In genomic region chr11:44782478-44782877, GRCh38 we compare ENCODE assay signal across 31 cellular contexts.
"Had no signal": no experiment of that assay in that cellular context is flagged by ENCODE, and none has a peak within 500 bp of the region (broad histone marks: within the 10 kb centered on the region; RNA-seq: fewer than 3 reads in every experiment).

No MANE protein-coding gene starts in this region.

- H3K9me3 ChIP-seq: esophagus squamous epithelium, lower lobe of right lung, pancreas, prostate gland, spleen, testis, transverse colon had no signal

- H3K4me3 ChIP-seq: esophagus squamous epithelium, lower lobe of right lung, pancreas, prostate gland, spleen, testis, transverse colon had no signal

- H3K27ac Mint-ChIP-seq: activated CD8-positive, alpha-beta T cell treated with anti-CD3 and anti-CD28 coated beads for 36 hours; activated naive CD4-positive, alpha-beta T cell treated with anti-CD3 and anti-CD28 coated beads, Interleukin-2, amount 50 U/mL, for 24 hours; activated naive CD8-positive, alpha-beta T cell treated with anti-CD3 and anti-CD28 coated beads, Interleukin-2, amount 50 U/mL, for 24 hours; activated T-helper 17 cell treated with anti-CD3 and anti-CD28 coated beads, Interleukin-2, amount 50 U/mL, for 72 hours; immature natural killer cell; naive thymus-derived CD8-positive, alpha-beta T cell; WTC11 had no signal

- H3K27ac ChIP-seq: lower lobe of right lung, pancreas, prostate gland, spleen, testis had no signal

- ATAC-seq: activated CD8-positive, alpha-beta T cell treated with anti-CD3 and anti-CD28 coated beads for 36 hours; activated naive CD8-positive, alpha-beta T cell treated with anti-CD3 and anti-CD28 coated beads, Interleukin-2, amount 50 U/mL, for 24 hours; activated T-cell treated with anti-CD3 and anti-CD28 coated beads, Interleukin-2, amount 50 U/mL, for 4 hours; activated T-helper 17 cell treated with anti-CD3 and anti-CD28 coated beads, Interleukin-2, amount 50 U/mL, for 72 hours; lower lobe of right lung; naive thymus-derived CD8-positive, alpha-beta T cell; pancreas; WTC11 had no signal

- H3K36me3 Mint-ChIP-seq: immature natural killer cell, WTC11 had no signal

- H3K4me3 Mint-ChIP-seq: activated CD8-positive, alpha-beta T cell treated with anti-CD3 and anti-CD28 coated beads for 36 hours; activated naive CD4-positive, alpha-beta T cell treated with anti-CD3 and anti-CD28 coated beads, Interleukin-2, amount 50 U/mL, for 24 hours; activated naive CD8-positive, alpha-beta T cell treated with anti-CD3 and anti-CD28 coated beads, Interleukin-2, amount 50 U/mL, for 24 hours; activated T-cell treated with anti-CD3 and anti-CD28 coated beads, Interleukin-2, amount 50 U/mL, for 4 hours; activated T-helper 17 cell treated with anti-CD3 and anti-CD28 coated beads, Interleukin-2, amount 50 U/mL, for 72 hours; immature natural killer cell; naive thymus-derived CD8-positive, alpha-beta T cell; neural crest cell; WTC11 had no signal

- H3K4me1 Mint-ChIP-seq: activated naive CD8-positive, alpha-beta T cell treated with anti-CD3 and anti-CD28 coated beads, Interleukin-2, amount 50 U/mL, for 24 hours; immature natural killer cell had no signal

- H3K9me3 Mint-ChIP-seq: activated CD8-positive, alpha-beta T cell treated with anti-CD3 and anti-CD28 coated beads for 36 hours; activated naive CD4-positive, alpha-beta T cell treated with anti-CD3 and anti-CD28 coated beads, Interleukin-2, amount 50 U/mL, for 24 hours; activated naive CD8-positive, alpha-beta T cell treated with anti-CD3 and anti-CD28 coated beads, Interleukin-2, amount 50 U/mL, for 24 hours; activated T-cell treated with anti-CD3 and anti-CD28 coated beads, Interleukin-2, amount 50 U/mL, for 4 hours; activated T-helper 17 cell treated with anti-CD3 and anti-CD28 coated beads, Interleukin-2, amount 50 U/mL, for 72 hours; immature natural killer cell; naive thymus-derived CD8-positive, alpha-beta T cell; neural crest cell; WTC11 had no signal

- H3K27me3 ChIP-seq: esophagus squamous epithelium, pancreas, spleen, testis, transverse colon had no signal

- DNase-seq: activated CD4-positive, alpha-beta T cell treated with anti-CD3 and anti-CD28 coated beads for 1 hour; activated CD4-positive, alpha-beta T cell treated with anti-CD3 and anti-CD28 coated beads, Interleukin-2, amount 50 U/mL, for 1 hour; activated CD8-positive, alpha-beta T cell treated with anti-CD3 and anti-CD28 coated beads for 36 hours; activated naive CD8-positive, alpha-beta T cell treated with anti-CD3 and anti-CD28 coated beads, Interleukin-2, amount 50 U/mL, for 24 hours; activated T-cell treated with anti-CD3 and anti-CD28 coated beads, Interleukin-2, amount 50 U/mL, for 4 hours; amygdala; central memory CD4-positive, alpha-beta T cell; dermis blood vessel endothelial cell; effector CD4-positive, alpha-beta T cell; esophagus squamous epithelium; foreskin melanocyte; glutamatergic neuron; hippocampal formation; immature natural killer cell; kidney; mesenchymal stem cell; naive thymus-derived CD8-positive, alpha-beta T cell; nucleus accumbens; pancreas; retina; spleen; stimulated activated naive CD4-positive, alpha-beta T cell; T-helper 2 cell; testis; transverse colon had no signal

- H3K36me3 ChIP-seq: esophagus squamous epithelium, lower lobe of right lung, pancreas, prostate gland, spleen, transverse colon had no signal

- H3K27me3 Mint-ChIP-seq: activated CD8-positive, alpha-beta T cell treated with anti-CD3 and anti-CD28 coated beads for 36 hours; activated naive CD4-positive, alpha-beta T cell treated with anti-CD3 and anti-CD28 coated beads, Interleukin-2, amount 50 U/mL, for 24 hours; activated naive CD8-positive, alpha-beta T cell treated with anti-CD3 and anti-CD28 coated beads, Interleukin-2, amount 50 U/mL, for 24 hours; activated T-helper 17 cell treated with anti-CD3 and anti-CD28 coated beads, Interleukin-2, amount 50 U/mL, for 72 hours had no signal

- H3K4me1 ChIP-seq: pancreas, prostate gland, spleen had no signal
